Comparison of ENCODE assay signal across 1 cellular context in genomic region chr2:201448067-201448466, GRCh38.
TF ChIP-seq lines count a peak whose summit lies in the region.

No MANE protein-coding gene starts in this region.

TF ChIP-seq in K562, 482 proteins besides CTCF, POLR2A, EP300 and RAD21 (continued from another document):
- no peak for TF ChIP-seq TCF15 (CRISPR knock-in tag; IDR thresholded peaks at IDR 0.05)
- no peak for TF ChIP-seq SMAD2 (IDR thresholded peaks at IDR 0.05; ENCODE audit: low read depth, low read length)
- TF ChIP-seq HMBOX1 (IDR thresholded peaks at IDR 0.05) = peak; percentile 16; the same call in 1 of the 2 replicates
- no peak for TF ChIP-seq ELK1 (CRISPR knock-in tag; IDR thresholded peaks at IDR 0.05)
- TF ChIP-seq RAD51 (IDR thresholded peaks at IDR 0.05; ENCODE audit: borderline replicate concordance, low read depth) = no peak
- no peak for TF ChIP-seq THRA (IDR thresholded peaks at IDR 0.05)
- no peak for TF ChIP-seq RBBP5 (IDR thresholded peaks at IDR 0.05; ENCODE audit: borderline replicate concordance, insufficient read depth, low read length, poor library complexity, severe bottlenecking)
